Comparison of ENCODE assay signal across 13 cellular contexts in genomic region chr10:46031648-46032532, GRCh38. TPM values are rescaled to one million over a fixed set of nuclear protein-coding genes. Genes with fewer than 3 reads are reported as not detected.
DNase-seq lines count a peak whose midpoint lies in the region; ATAC-seq, FAIRE-seq and TF ChIP-seq lines count a peak whose summit lies in the region.
"Had no signal": no experiment of that assay in that cellular context is flagged by ENCODE, and none has a peak within 500 bp of the region (broad histone marks: within the 10 kb centered on the region; RNA-seq: fewer than 3 reads in every experiment).

No MANE protein-coding gene starts in this region.

- H3K9me3 ChIP-seq in CD8-positive, alpha-beta T cell (ENCODE audit: low read length) = no peaks in the 10 kb centered on the region

- no peaks in the 10 kb centered on the region for H3K27me3 Mint-ChIP-seq in CD8-positive, alpha-beta T cell (ENCODE audit: low read depth)
- no peaks in the 10 kb centered on the region for H3K27me3 Mint-ChIP-seq in nephron (ENCODE audit: low read depth)

- no peak overlapping the region for H3K4me3 ChIP-seq in CD8-positive, alpha-beta T cell (ENCODE audit: low read depth, low read length)
- H3K4me3 ChIP-seq in bronchial epithelial cell (ENCODE audit: low read depth, low read length) = no peak overlapping the region

- H3K9me3 Mint-ChIP-seq in CD8-positive, alpha-beta T cell = no peaks in the 10 kb centered on the region
- H3K9me3 Mint-ChIP-seq in nephron = no peaks in the 10 kb centered on the region
- H3K9me3 Mint-ChIP-seq: nephron progenitor cell had no signal

- peaks cover 14% of the 10 kb centered on the region for H3K36me3 Mint-ChIP-seq in CD8-positive, alpha-beta T cell
- H3K36me3 Mint-ChIP-seq in nephron (ENCODE audit: low read depth) = peaks cover 3% of the 10 kb centered on the region

- peak overlapping the region; percentile 29 for H3K4me3 Mint-ChIP-seq in CD8-positive, alpha-beta T cell
- H3K4me3 Mint-ChIP-seq in nephron = peak overlapping the region; percentile 45 to 77 (median 69)

- CTCF ChIA-PET in CD8-positive, alpha-beta T cell (lab: Charles Lee) = interaction anchor here (1.1 to 1.2 kb wide), 2 partner anchors 8 to 60 kb away, joined by 3 to 4 read pairs; no protein-coding TSS in a partner anchor

- no peak for FAIRE-seq in bronchial epithelial cell (lab: Jason Lieb, UNC)
- FAIRE-seq: RCC 7860 had no signal

- no peaks in the 10 kb centered on the region for H3K27me3 ChIP-seq in CD8-positive, alpha-beta T cell (ENCODE audit: insufficient read depth, low read length)
- no peaks in the 10 kb centered on the region for H3K27me3 ChIP-seq in bronchial epithelial cell (ENCODE audit: control insufficient read depth, insufficient read depth, low read length)

- TF ChIP-seq CTCF in CD8-positive, alpha-beta T cell (IDR thresholded peaks at IDR 0.05) = no peak
- TF ChIP-seq CTCF in bronchial epithelial cell (IDR thresholded peaks at IDR 0.05; ENCODE audit: insufficient read depth, low read length, severe bottlenecking) = no peak
- TF ChIP-seq CTCF in nephron (IDR thresholded peaks at IDR 0.05; ENCODE audit: unreplicated experiment in 3 of 3) = no peak

- H3K27ac ChIP-seq in CD8-positive, alpha-beta T cell (ENCODE audit: low read depth, low read length) = no peak overlapping the region

- no peak for ATAC-seq in CD8-positive, alpha-beta T cell

- H3K27ac Mint-ChIP-seq in CD8-positive, alpha-beta T cell = peak overlapping the region; percentile 52
- H3K27ac Mint-ChIP-seq in nephron = peak overlapping the region; percentile 32 to 96 (median 85)
- H3K27ac Mint-ChIP-seq: nephron progenitor cell had no signal

- DNase-seq in CD8-positive, alpha-beta T cell = no peak
- DNase-seq in HuH-7.5 (ENCODE audit: low spot score) = peak; percentile 47
- DNase-seq in bronchial epithelial cell (ENCODE audit: low read depth) = peak; percentile 42
- DNase-seq in cerebellum (ENCODE audit: low spot score) = no peak
- no peak for DNase-seq in NCI-H1105 treated with DMSO at 0.1 percent for 48 hours (lab: John Stamatoyannopoulos, UW)
- DNase-seq in occipital lobe (lab: John Stamatoyannopoulos, UW) = no peak
- DNase-seq: COR-L47; H7; nephron progenitor cell; stimulated activated CD4-positive, alpha-beta T cell treated with anti-CD3 and anti-CD28 coated beads, Interleukin-1b, Interleukin-23, amount 100 ng/mL, for 48 hours; stimulated activated naive CD4-positive, alpha-beta T cell treated with Interleukin-2 at 50 U/mL for 16 hours had no signal

- POLR2A ChIA-PET in CD8-positive, alpha-beta T cell (lab: Charles Lee) = no interaction called here

- intact Hi-C loops in CD8-positive, alpha-beta T cell (cut with DNase I, micrococcal nuclease) = loop anchor here (2.0 to 5.0 kb wide), 7 partner anchors 60 to 1350 kb away; partner anchors contain the start of genes ZNF22 (in 2 of the 2), TIMM23 (in 1 of the 2), ZFAND4 (in 1 of the 2) and ZNF488 (in 1 of the 2)

- peaks cover 32% of the 10 kb centered on the region for H3K4me1 ChIP-seq in CD8-positive, alpha-beta T cell (ENCODE audit: insufficient read depth, low read length)

- H3K36me3 ChIP-seq in CD8-positive, alpha-beta T cell (ENCODE audit: insufficient read depth, low read length) = no peaks in the 10 kb centered on the region
- H3K36me3 ChIP-seq in bronchial epithelial cell (ENCODE audit: control insufficient read depth, insufficient read depth, low read length) = no peaks in the 10 kb centered on the region

- H3K4me1 Mint-ChIP-seq in CD8-positive, alpha-beta T cell (ENCODE audit: low read depth) = peaks cover 36% of the 10 kb centered on the region
- peaks cover 31% of the 10 kb centered on the region for H3K4me1 Mint-ChIP-seq in nephron

RNA-seq across cellular contexts. Expression of gene NCOA4, which starts 1.5 kb away (rescaled TPM):
- 10 to 100 TPM; 47.4 to 51.5 TPM for total RNA-seq in CD8-positive, alpha-beta T cell
- total RNA-seq in bronchial epithelial cell (150 and 169 TPM in 2 replicates), cerebellum (128 TPM), occipital lobe (217 TPM)

RNA-seq across cellular contexts. Expression of gene MSMB, which starts 14.2 kb away (rescaled TPM):
- not detected for total RNA-seq in CD8-positive, alpha-beta T cell
- total RNA-seq in bronchial epithelial cell = 1.1 and 16.4 TPM in 2 replicates
- total RNA-seq in cerebellum = not detected
- not detected for total RNA-seq in occipital lobe
- total RNA-seq: H7 had no signal

RNA-seq across cellular contexts. Expression of gene TIMM23, which starts 59.6 kb away (rescaled TPM):
- total RNA-seq in CD8-positive, alpha-beta T cell = 10 to 100 TPM; 46.5 to 46.8 TPM
- total RNA-seq in bronchial epithelial cell (86.4 and 114 TPM in 2 replicates), cerebellum (35.7 TPM), occipital lobe (52.7 TPM)

Comparison
In these comparisons a context has a peak if more than half of its experiments do, and no peak if none do; other contexts are left out.
1. DNase-seq: peak in HuH-7.5 (single experiment) and bronchial epithelial cell (single experiment); none in CD8-positive, alpha-beta T cell (0 of 7), cerebellum (single experiment), NCI-H1105 treated with DMSO at 0.1 percent for 48 hours (single experiment) and occipital lobe (single experiment).